19 cellular contexts compared by ENCODE assay signal in the genomic region with DNA sequence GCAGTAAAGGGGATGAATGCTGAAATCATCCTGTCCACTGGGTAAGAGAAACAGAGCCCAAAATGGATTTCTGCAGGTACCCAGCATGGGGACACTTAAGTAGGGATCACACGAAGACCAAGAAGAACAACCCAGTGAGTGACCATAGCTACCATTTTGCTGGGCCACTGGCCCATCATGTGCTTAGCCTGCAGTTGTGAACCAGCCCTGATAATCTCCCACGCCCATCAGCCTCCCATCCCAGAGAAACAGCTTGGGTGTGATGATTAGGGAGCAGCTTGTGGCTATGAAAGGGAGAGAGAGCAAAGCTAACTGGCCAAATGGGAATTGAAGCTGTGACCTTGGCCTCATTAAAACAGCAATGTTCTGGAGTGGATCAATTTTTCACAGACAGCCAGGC.
A peak's percentile ranks its signal among the peaks of the same experiment; 100 is the strongest.
DNase-seq lines count a peak whose midpoint lies in the region; ATAC-seq and TF ChIP-seq lines count a peak whose summit lies in the region.
"Had no signal": no experiment of that assay in that cellular context is flagged by ENCODE, and none has a peak within 500 bp of the region (broad histone marks: within the 10 kb centered on the region; RNA-seq: fewer than 3 reads in every experiment).

No MANE protein-coding gene starts in this region.

- CTCF ChIA-PET in HEK293 (lab: Yijun Ruan, JAX) = interaction anchor here (0.6 to 1.0 kb wide), 3 partner anchors 17 to 185 kb away, joined by 3 to 4 read pairs (median 3); no protein-coding TSS in a partner anchor

- DNase-seq in NCI-H446 treated with DMSO at 0.1 percent for 48 hours (lab: John Stamatoyannopoulos, UW) (peak; percentile 85), retina (peak; percentile 53), NCI-H345 (lab: John Stamatoyannopoulos, UW) (no peak), left colon (no peak)
- no peak for DNase-seq in activated naive CD4-positive, alpha-beta T cell treated with anti-CD3 and anti-CD28 coated beads, Interleukin-2, amount 50 U/mL, for 72 hours (ENCODE audit: low spot score in 2 of 2)
- DNase-seq: CD4-positive, alpha-beta memory T cell; DMS53; EL; GM23248; NCI-H1436; NCI-H2081; NCI-H2171 treated with DMSO at 0.1 percent for 48 hours; NCI-H526; SHP77 treated with DMSO at 0.1 percent for 48 hours; SK-N-SH had no signal

- no peaks in the 10 kb centered on the region for H3K36me3 Mint-ChIP-seq in brain
- no peaks in the 10 kb centered on the region for H3K36me3 Mint-ChIP-seq in activated naive CD4-positive, alpha-beta T cell treated with anti-CD3 and anti-CD28 coated beads, Interleukin-2, amount 50 U/mL, for 72 hours
- H3K36me3 Mint-ChIP-seq: CD4-positive, alpha-beta memory T cell had no signal

- H3K4me3 ChIP-seq in HEK293 (ENCODE audit: low read depth, low read length) = no peak overlapping the region
- H3K4me3 ChIP-seq: A549, GM23248, HAP-1 had no signal

- no peak overlapping the region for H3K27ac ChIP-seq in HEK293 (ENCODE audit: extremely low read depth, low read depth, low read length)
- H3K27ac ChIP-seq: A549, GM23248 had no signal

- H3K4me1 ChIP-seq in HEK293 (ENCODE audit: control insufficient read depth, insufficient read depth, low read length) = no peaks in the 10 kb centered on the region
- H3K4me1 ChIP-seq: A549, HAP-1 had no signal

- POLR2A ChIA-PET in HEK293 (lab: Yijun Ruan, JAX) = interaction anchor here (0.7 kb wide), 1 partner anchor 1455 kb away, joined by 3 read pairs; no protein-coding TSS in a partner anchor

- peak overlapping the region; percentile 5 to 97 (median 42) for H3K27ac Mint-ChIP-seq in brain
- H3K27ac Mint-ChIP-seq in activated naive CD4-positive, alpha-beta T cell treated with anti-CD3 and anti-CD28 coated beads, Interleukin-2, amount 50 U/mL, for 72 hours = no peak overlapping the region
- H3K27ac Mint-ChIP-seq: CD4-positive, alpha-beta memory T cell had no signal

- H3K9me3 Mint-ChIP-seq in brain = no peaks in the 10 kb centered on the region
- H3K9me3 Mint-ChIP-seq in activated naive CD4-positive, alpha-beta T cell treated with anti-CD3 and anti-CD28 coated beads, Interleukin-2, amount 50 U/mL, for 72 hours = no peaks in the 10 kb centered on the region
- H3K9me3 Mint-ChIP-seq: CD4-positive, alpha-beta memory T cell had no signal

- H3K9me3 ChIP-seq in HEK293 (ENCODE audit: control insufficient read depth, insufficient read depth, low read depth, low read length) = no peaks in the 10 kb centered on the region
- H3K9me3 ChIP-seq: A549, HAP-1, SK-N-SH had no signal

- peaks cover 9% of the 10 kb centered on the region for H3K4me1 Mint-ChIP-seq in brain
- H3K4me1 Mint-ChIP-seq: CD4-positive, alpha-beta memory T cell had no signal

- TF ChIP-seq CTCF in HEK293 (tag by site-specific recombination; IDR thresholded peaks at IDR 0.05) (no peak), brain (conservative IDR thresholded peaks at IDR 0.05) (no peak)

- intact Hi-C loops in left colon (cut with DNase I, micrococcal nuclease) = no loop called here

- no peak for ATAC-seq in activated naive CD4-positive, alpha-beta T cell treated with anti-CD3 and anti-CD28 coated beads, Interleukin-2, amount 50 U/mL, for 72 hours
- no peak for ATAC-seq in left colon
- ATAC-seq: A549 had no signal

- H3K27me3 Mint-ChIP-seq in brain = no peaks in the 10 kb centered on the region

- peak overlapping the region in 1 of 5 experiments; percentile 49 for H3K4me3 Mint-ChIP-seq in brain
- H3K4me3 Mint-ChIP-seq: CD4-positive, alpha-beta memory T cell had no signal

- no peaks in the 10 kb centered on the region for H3K36me3 ChIP-seq in HEK293 (ENCODE audit: control insufficient read depth in 2 of 2, insufficient read depth in 1 of 2, low read length in 2 of 2)
- H3K36me3 ChIP-seq: HAP-1 had no signal

TF ChIP-seq in HEK293, 187 proteins besides CTCF, POLR2A, EP300 and RAD21:
- TF ChIP-seq ZNF626 (tag by site-specific recombination; IDR thresholded peaks at IDR 0.05) = no peak
- 0 out of 2 replicates have a peak, but pooled peaks have one; percentile 21 for TF ChIP-seq KLF17 (tag by site-specific recombination; IDR thresholded peaks at IDR 0.05)
TF ChIP-seq in HEK293: peak in this region for 1.

Comparison
In these comparisons a context has a peak if more than half of its experiments do, and no peak if none do; other contexts are left out.
1. DNase-seq: peak in NCI-H446 treated with DMSO at 0.1 percent for 48 hours (single experiment) and retina (single experiment); none in NCI-H345 (single experiment), activated naive CD4-positive, alpha-beta T cell treated with anti-CD3 and anti-CD28 coated beads, Interleukin-2, amount 50 U/mL, for 72 hours (0 of 2) and left colon (0 of 2).
2. H3K27ac Mint-ChIP-seq: peak in brain (5 of 5); none in activated naive CD4-positive, alpha-beta T cell treated with anti-CD3 and anti-CD28 coated beads, Interleukin-2, amount 50 U/mL, for 72 hours (0 of 2).